In the genomic region with DNA sequence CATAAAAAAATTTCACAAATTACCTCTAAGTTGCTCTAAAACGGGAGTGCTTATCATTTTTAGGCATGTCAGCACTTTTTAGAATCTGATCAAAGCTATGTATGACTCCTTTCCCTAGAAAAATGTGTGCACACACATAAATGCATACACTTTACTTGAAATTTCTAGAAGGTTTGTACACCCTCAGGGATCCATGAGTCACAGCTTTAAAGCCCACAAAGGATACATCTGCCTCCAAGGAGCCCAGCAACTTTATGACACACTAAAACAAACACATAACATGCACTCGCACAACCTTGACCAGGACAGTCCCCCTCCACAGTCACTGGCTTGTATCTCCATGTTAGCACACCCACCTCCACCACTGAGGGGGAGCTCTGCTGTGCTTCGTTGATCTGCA, we compare ENCODE assay signal across 13 cellular contexts.
DNase-seq lines count a peak whose midpoint lies in the region; ATAC-seq and TF ChIP-seq lines count a peak whose summit lies in the region.
"Had no signal": no experiment of that assay in that cellular context is flagged by ENCODE, and none has a peak within 500 bp of the region (broad histone marks: within the 10 kb centered on the region; RNA-seq: fewer than 3 reads in every experiment).

No MANE protein-coding gene starts in this region.

- peaks cover 12% of the 10 kb centered on the region for H3K36me3 Mint-ChIP-seq in activated naive CD8-positive, alpha-beta T cell treated with anti-CD3 and anti-CD28 coated beads, Interleukin-2, amount 10 ng/mL, durations not matched to agents 7 days and 5 days
- no peaks in the 10 kb centered on the region for H3K36me3 Mint-ChIP-seq in progenitor cell of endocrine pancreas (ENCODE audit: insufficient read depth)
- H3K36me3 Mint-ChIP-seq: CD4-positive, alpha-beta memory T cell had no signal

- no peak for ATAC-seq in activated naive CD8-positive, alpha-beta T cell treated with anti-CD3 and anti-CD28 coated beads, Interleukin-2, amount 10 ng/mL, durations not matched to agents 7 days and 5 days (ENCODE audit: low read depth)
- ATAC-seq in GM18511 (IDR thresholded peaks at IDR 0.05; ENCODE audit: unreplicated experiment): no peak
- ATAC-seq: GM23338 had no signal

- H3K27ac ChIP-seq in AG04450 (ENCODE audit: low read depth, low read length): peak overlapping the region; percentile 81

- H3K27me3 Mint-ChIP-seq in activated naive CD8-positive, alpha-beta T cell treated with anti-CD3 and anti-CD28 coated beads, Interleukin-2, amount 10 ng/mL, durations not matched to agents 7 days and 5 days: peaks cover 16% of the 10 kb centered on the region
- no peaks in the 10 kb centered on the region for H3K27me3 Mint-ChIP-seq in progenitor cell of endocrine pancreas
- H3K27me3 Mint-ChIP-seq: CD4-positive, alpha-beta memory T cell had no signal

- H3K27ac Mint-ChIP-seq in activated naive CD8-positive, alpha-beta T cell treated with anti-CD3 and anti-CD28 coated beads, Interleukin-2, amount 10 ng/mL, durations not matched to agents 7 days and 5 days: peak overlapping the region; percentile 82
- no peak overlapping the region for H3K27ac Mint-ChIP-seq in progenitor cell of endocrine pancreas
- H3K27ac Mint-ChIP-seq: GM23338 had no signal

- H3K4me3 ChIP-seq in AG04450 (ENCODE audit: low read depth, low read length): no peak overlapping the region
- H3K4me3 ChIP-seq: GM23338 had no signal

- H3K9me3 Mint-ChIP-seq in activated naive CD8-positive, alpha-beta T cell treated with anti-CD3 and anti-CD28 coated beads, Interleukin-2, amount 10 ng/mL, durations not matched to agents 7 days and 5 days: no peaks in the 10 kb centered on the region
- H3K9me3 Mint-ChIP-seq in progenitor cell of endocrine pancreas (ENCODE audit: low read depth): no peaks in the 10 kb centered on the region
- H3K9me3 Mint-ChIP-seq: CD4-positive, alpha-beta memory T cell; GM23338; T-cell had no signal

- H3K4me1 Mint-ChIP-seq in activated naive CD8-positive, alpha-beta T cell treated with anti-CD3 and anti-CD28 coated beads, Interleukin-2, amount 10 ng/mL, durations not matched to agents 7 days and 5 days: peaks cover 34% of the 10 kb centered on the region
- peaks cover 5% of the 10 kb centered on the region for H3K4me1 Mint-ChIP-seq in progenitor cell of endocrine pancreas (ENCODE audit: low read depth)

- no peaks in the 10 kb centered on the region for H3K27me3 ChIP-seq in AG04450 (ENCODE audit: control insufficient read depth, insufficient read depth, low read length)

- TF ChIP-seq CTCF in AG04450 (IDR thresholded peaks at IDR 0.05; ENCODE audit: low read depth, low read length) (no peak), progenitor cell of endocrine pancreas (IDR thresholded peaks at IDR 0.05; ENCODE audit: unreplicated experiment) (no peak)

- POLR2A ChIA-PET in AG04450 (lab: Yijun Ruan, JAX) (no interaction called here), HEK293T (lab: Yijun Ruan, JAX) (no interaction called here)
- POLR2A ChIA-PET in activated naive CD8-positive, alpha-beta T cell treated with anti-CD3 and anti-CD28 coated beads, Interleukin-2, amount 10 ng/mL, durations not matched to agents 7 days and 5 days (lab: Charles Lee): interaction anchor here (1.7 kb wide), 1 partner anchor 11 kb away, joined by 8 read pairs; no protein-coding TSS in a partner anchor

- CTCF ChIA-PET in AG04450 (lab: Charles Lee): interaction anchor here (0.9 to 1.8 kb wide), 3 partner anchors 37 to 86 kb away, joined by 3 to 4 read pairs (median 3); no protein-coding TSS in a partner anchor
- CTCF ChIA-PET in HEK293T (lab: Yijun Ruan, JAX): interaction anchor here (1.0 kb wide), 1 partner anchor 38 kb away, joined by 3 read pairs; no protein-coding TSS in a partner anchor

- H3K9me3 ChIP-seq in AG04450 (ENCODE audit: control insufficient read depth, insufficient read depth, low read length): no peaks in the 10 kb centered on the region

- peak; percentile 69 for DNase-seq in AG04450 (ENCODE audit: low read depth, low spot score)
- peak; percentile 9 for DNase-seq in HEK293T (ENCODE audit: extremely low spot score)
- DNase-seq in activated naive CD8-positive, alpha-beta T cell treated with anti-CD3 and anti-CD28 coated beads, Interleukin-2, amount 10 ng/mL, durations not matched to agents 7 days and 5 days: no peak
- DNase-seq in iris pigment epithelial cell (ENCODE audit: low read depth): peak; percentile 93
- no peak for DNase-seq in occipital lobe (lab: John Stamatoyannopoulos, UW)
- DNase-seq in LoVo (ENCODE audit: low spot score): no peak
- DNase-seq in progenitor cell of endocrine pancreas (ENCODE audit: low spot score, unreplicated experiment): no peak
- DNase-seq: CD4-positive, alpha-beta memory T cell; midbrain; stimulated activated CD4-positive, alpha-beta T cell treated with anti-CD3 and anti-CD28 coated beads, Interleukin-15, amount 100 ng/mL, for 24 hours; T-cell had no signal

- no peak overlapping the region for H3K4me3 Mint-ChIP-seq in activated naive CD8-positive, alpha-beta T cell treated with anti-CD3 and anti-CD28 coated beads, Interleukin-2, amount 10 ng/mL, durations not matched to agents 7 days and 5 days
- no peak overlapping the region for H3K4me3 Mint-ChIP-seq in progenitor cell of endocrine pancreas (ENCODE audit: low read depth)
- H3K4me3 Mint-ChIP-seq: GM23338 had no signal

TF ChIP-seq in HEK293T, 16 proteins besides CTCF, POLR2A, EP300 and RAD21:
- TF ChIP-seq ZNF384 (IDR thresholded peaks at IDR 0.05) (no peak), ARNT (IDR thresholded peaks at IDR 0.05) (no peak), LEF1 (IDR thresholded peaks at IDR 0.05; ENCODE audit: borderline replicate concordance) (no peak), SUZ12 (IDR thresholded peaks at IDR 0.05) (no peak), FOXK2 (IDR thresholded peaks at IDR 0.05) (no peak), FOXM1 (IDR thresholded peaks at IDR 0.05; ENCODE audit: borderline replicate concordance) (no peak), ELF4 (IDR thresholded peaks at IDR 0.05) (no peak), NFRKB (IDR thresholded peaks at IDR 0.05) (no peak), SP1 (IDR thresholded peaks at IDR 0.05) (no peak), L3MBTL2 (conservative IDR thresholded peaks at IDR 0.05) (no peak), TARDBP (IDR thresholded peaks at IDR 0.05) (no peak), HDGF (IDR thresholded peaks at IDR 0.05; ENCODE audit: borderline replicate concordance) (no peak), FOXA1 (IDR thresholded peaks at IDR 0.05) (no peak), CTBP1 (IDR thresholded peaks at IDR 0.05; ENCODE audit: borderline replicate concordance) (no peak), BHLHE40 (IDR thresholded peaks at IDR 0.05; ENCODE audit: borderline replicate concordance) (no peak)
- TF ChIP-seq, protein P1, sequence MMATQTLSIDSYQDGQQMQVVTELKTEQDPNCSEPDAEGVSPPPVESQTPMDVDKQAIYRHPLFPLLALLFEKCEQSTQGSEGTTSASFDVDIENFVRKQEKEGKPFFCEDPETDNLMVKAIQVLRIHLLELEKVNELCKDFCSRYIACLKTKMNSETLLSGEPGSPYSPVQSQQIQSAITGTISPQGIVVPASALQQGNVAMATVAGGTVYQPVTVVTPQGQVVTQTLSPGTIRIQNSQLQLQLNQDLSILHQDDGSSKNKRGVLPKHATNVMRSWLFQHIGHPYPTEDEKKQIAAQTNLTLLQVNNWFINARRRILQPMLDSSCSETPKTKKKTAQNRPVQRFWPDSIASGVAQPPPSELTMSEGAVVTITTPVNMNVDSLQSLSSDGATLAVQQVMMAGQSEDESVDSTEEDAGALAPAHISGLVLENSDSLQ (IDR thresholded peaks at IDR 0.05): no peak

Comparison
In these comparisons a context has a peak if more than half of its experiments do, and no peak if none do; other contexts are left out.
1. DNase-seq: peak in AG04450 (single experiment), HEK293T (single experiment) and iris pigment epithelial cell (single experiment); none in activated naive CD8-positive, alpha-beta T cell treated with anti-CD3 and anti-CD28 coated beads, Interleukin-2, amount 10 ng/mL, durations not matched to agents 7 days and 5 days (single experiment), occipital lobe (single experiment), LoVo (single experiment) and progenitor cell of endocrine pancreas (single experiment).